In genomic region chr6:16276991-16277981, GRCh38 we compare ENCODE assay signal across 1 cellular context.
TF ChIP-seq lines count a peak whose summit lies in the region.

No MANE protein-coding gene starts in this region.

TF ChIP-seq in K562, 482 proteins besides CTCF, POLR2A, EP300 and RAD21 (continues in another document):
- TF ChIP-seq BRF1 (IDR thresholded peaks at IDR 0.05; ENCODE audit: borderline replicate concordance, extremely low read depth, insufficient read length) (no peak), REST (CRISPR knock-in tag; IDR thresholded peaks at IDR 0.05; ENCODE audit: low read depth) (no peak), MGA (IDR thresholded peaks at IDR 0.05) (no peak), ERF (CRISPR knock-in tag; IDR thresholded peaks at IDR 0.05) (no peak), ZNF655 (CRISPR knock-in tag; IDR thresholded peaks at IDR 0.05) (no peak), PRMT5 (CRISPR knock-in tag; IDR thresholded peaks at IDR 0.05) (no peak), NEUROD1 (IDR thresholded peaks at IDR 0.05; ENCODE audit: borderline replicate concordance, low read depth, low read length, partially characterized antibody) (peak; percentile 67), THRA (IDR thresholded peaks at IDR 0.05) (no peak), NCOA1 (IDR thresholded peaks at IDR 0.05; ENCODE audit: low read depth) (no peak), CGGBP1 (CRISPR knock-in tag; IDR thresholded peaks at IDR 0.05) (no peak), CXXC5 (CRISPR knock-in tag; IDR thresholded peaks at IDR 0.05) (peak; percentile 39), CREM (IDR thresholded peaks at IDR 0.05; ENCODE audit: low read depth) (peak; percentile 60), SOX6 (IDR thresholded peaks at IDR 0.05) (peak; percentile 86), U2AF2 (optimal IDR thresholded peaks at IDR 0.05; ENCODE audit: low read depth, low read length) (no peak), ZNF639 (CRISPR knock-in tag; conservative IDR thresholded peaks at IDR 0.05 in 1 of 2, IDR thresholded peaks at IDR 0.05 in 1 of 2) (no peak), ZKSCAN8 (CRISPR knock-in tag; IDR thresholded peaks at IDR 0.05) (no peak), NRF1 (conservative IDR thresholded peaks at IDR 0.05 in 1 of 2, IDR thresholded peaks at IDR 0.05 in 1 of 2) (0 out of 4 replicates have a peak, but pooled peaks of 1 of the 2 experiments have one; percentile 4), PREB (CRISPR knock-in tag; IDR thresholded peaks at IDR 0.05) (no peak), ZNF165 (CRISPR knock-in tag; IDR thresholded peaks at IDR 0.05; ENCODE audit: borderline replicate concordance) (0 out of 2 replicates have a peak, but pooled peaks have one; percentile 28), ZHX1 (conservative IDR thresholded peaks at IDR 0.05; ENCODE audit: low read length) (no peak), CREB1 (IDR thresholded peaks at IDR 0.05) (no peak), CREB1 (CRISPR knock-in tag; IDR thresholded peaks at IDR 0.05) (peak; percentile 49; the same call in 1 of the 2 replicates), DACH1 (IDR thresholded peaks at IDR 0.05; ENCODE audit: partially characterized antibody) (no peak), C11orf30 (IDR thresholded peaks at IDR 0.05; ENCODE audit: low read depth) (peak; percentile 27; the same call in 1 of the 2 replicates), MAX (CRISPR knock-in tag; IDR thresholded peaks at IDR 0.05) (peak; percentile 11; the same call in 1 of the 2 replicates), SREBF2 (CRISPR knock-in tag; IDR thresholded peaks at IDR 0.05) (no peak), VEZF1 (CRISPR knock-in tag; IDR thresholded peaks at IDR 0.05) (peak; percentile 95), HDAC8 (tag; IDR thresholded peaks at IDR 0.05) (no peak)
